13 cellular contexts compared by ENCODE assay signal in genomic region chr3:11554236-11554610, GRCh38.
DNase-seq lines count a peak whose midpoint lies in the region; ATAC-seq and TF ChIP-seq lines count a peak whose summit lies in the region.
"Had no signal": no experiment of that assay in that cellular context is flagged by ENCODE, and none has a peak within 500 bp of the region (broad histone marks: within the 10 kb centered on the region; RNA-seq: fewer than 3 reads in every experiment).

No MANE protein-coding gene starts in this region.

- no peak overlapping the region for H2AK9ac ChIP-seq in IMR-90 (replicated peaks; ENCODE audit: low read depth, low read length, poor library complexity)

- H2BK15ac ChIP-seq in IMR-90 (ENCODE audit: low read depth, low read length): no peak overlapping the region; the same call in 2 of the 3 replicates

- H3K4me2 ChIP-seq in IMR-90 (ENCODE audit: low read depth, low read length): no peak overlapping the region

- peak overlapping the region; percentile 10 for H2AFZ ChIP-seq in IMR-90 (replicated peaks; ENCODE audit: low read length, poor library complexity)

- WGBS in IMR-90 (ENCODE audit: extremely low coverage in 2 of 2, insufficient read length in 1 of 2), 2 experiments: no CpG with 5 or more reads among the region's 3 CpGs

- H3K4me3 Mint-ChIP-seq in nephron progenitor cell: no peak overlapping the region
- no peak overlapping the region for H3K4me3 Mint-ChIP-seq in activated naive CD8-positive, alpha-beta T cell treated with anti-CD3 and anti-CD28 coated beads, Interleukin-2, amount 50 U/mL, for 24 hours
- H3K4me3 Mint-ChIP-seq: activated CD8-positive, alpha-beta T cell treated with anti-CD3 and anti-CD28 coated beads, Interleukin-2, amount 10 ng/mL, durations not matched to agents 7 days and 5 days; activated T-helper 17 cell treated with anti-CD3 and anti-CD28 coated beads, Interleukin-2, amount 50 U/mL, for 72 hours had no signal

- H3K4me1 Mint-ChIP-seq in nephron progenitor cell: peaks cover 49% of the 10 kb centered on the region
- H3K4me1 Mint-ChIP-seq in activated naive CD8-positive, alpha-beta T cell treated with anti-CD3 and anti-CD28 coated beads, Interleukin-2, amount 50 U/mL, for 24 hours: peaks cover 9% of the 10 kb centered on the region
- H3K4me1 Mint-ChIP-seq: activated T-helper 17 cell treated with anti-CD3 and anti-CD28 coated beads, Interleukin-2, amount 50 U/mL, for 72 hours had no signal

- H3K27me3 ChIP-seq in IMR-90 (ENCODE audit: control insufficient read depth, insufficient read depth, low read length): no peaks in the 10 kb centered on the region
- H3K27me3 ChIP-seq in thoracic aorta (replicated peaks; ENCODE audit: insufficient read depth): no peaks in the 10 kb centered on the region

- no peak overlapping the region for H3K56ac ChIP-seq in IMR-90 (ENCODE audit: extremely low read depth, insufficient read depth, low read length)

- H3K4ac ChIP-seq in IMR-90 (ENCODE audit: low read depth, low read length): peak overlapping the region; percentile 41

- CTCF ChIA-PET in IMR-90 (lab: Yijun Ruan, JAX): interaction anchor here (1.0 kb wide), 1 partner anchor 13 kb away, joined by 3 read pairs; no protein-coding TSS in a partner anchor

- POLR2A ChIA-PET in IMR-90 (lab: Charles Lee; ENCODE audit: unreplicated experiment): no interaction called here

- peak overlapping the region; percentile 70; the same call in 1 of the 2 replicates for H2AK5ac ChIP-seq in IMR-90 (ENCODE audit: low read depth, low read length)

- peak overlapping the region; percentile 10; the same call in 1 of the 2 replicates for H2BK20ac ChIP-seq in IMR-90 (ENCODE audit: low read depth, low read length)

- ATAC-seq in IMR-90 (ENCODE audit: low read depth) (no peak; the same call in 1 of the 2 replicates), thoracic aorta (ENCODE audit: insufficient number of reproducible peaks, low FRiP score, low read depth) (no peak), omental fat pad (ENCODE audit: low FRiP score) (no peak), HG02884 (IDR thresholded peaks at IDR 0.05; ENCODE audit: unreplicated experiment) (no peak)
- ATAC-seq in activated naive CD8-positive, alpha-beta T cell treated with anti-CD3 and anti-CD28 coated beads, Interleukin-2, amount 50 U/mL, for 24 hours: no peak
- ATAC-seq: activated CD8-positive, alpha-beta T cell treated with anti-CD3 and anti-CD28 coated beads, Interleukin-2, amount 10 ng/mL, durations not matched to agents 7 days and 5 days; activated T-helper 17 cell treated with anti-CD3 and anti-CD28 coated beads, Interleukin-2, amount 50 U/mL, for 72 hours had no signal

- no peaks in the 10 kb centered on the region for H3K27me3 Mint-ChIP-seq in nephron progenitor cell (ENCODE audit: low read depth, poor library complexity)
- H3K27me3 Mint-ChIP-seq in activated naive CD8-positive, alpha-beta T cell treated with anti-CD3 and anti-CD28 coated beads, Interleukin-2, amount 50 U/mL, for 24 hours: no peaks in the 10 kb centered on the region
- H3K27me3 Mint-ChIP-seq: activated T-helper 17 cell treated with anti-CD3 and anti-CD28 coated beads, Interleukin-2, amount 50 U/mL, for 72 hours had no signal

- no peaks in the 10 kb centered on the region for H3K9me3 ChIP-seq in IMR-90 (ENCODE audit: control insufficient read depth, insufficient read depth, low read length)
- no peaks in the 10 kb centered on the region for H3K9me3 ChIP-seq in thoracic aorta

- H3K9ac ChIP-seq in IMR-90 (ENCODE audit: low read depth, low read length): no peak overlapping the region

- H3K4me3 ChIP-seq in IMR-90 (ENCODE audit: insufficient read depth, low read depth, low read length) (no peak overlapping the region), thoracic aorta (peak overlapping the region; percentile 9)

- peaks cover 31% of the 10 kb centered on the region for H3K9me1 ChIP-seq in IMR-90 (ENCODE audit: insufficient read depth, low read length)

- DNase-seq in IMR-90: no peak
- DNase-seq in nephron progenitor cell: no peak
- no peak for DNase-seq in thoracic aorta (ENCODE audit: low spot score)
- no peak for DNase-seq in omental fat pad (ENCODE audit: low spot score)
- no peak for DNase-seq in activated naive CD8-positive, alpha-beta T cell treated with anti-CD3 and anti-CD28 coated beads, Interleukin-2, amount 50 U/mL, for 24 hours
- DNase-seq in Ammon's horn (ENCODE audit: low spot score): no peak
- DNase-seq: activated CD8-positive, alpha-beta T cell treated with anti-CD3 and anti-CD28 coated beads, Interleukin-2, amount 10 ng/mL, durations not matched to agents 7 days and 5 days; anterior cingulate cortex; NCI-H1048; WERI-Rb-1 had no signal

- H3K36me3 ChIP-seq in IMR-90 (ENCODE audit: control insufficient read depth, insufficient read depth, low read length): peaks cover 37% of the 10 kb centered on the region
- no peaks in the 10 kb centered on the region for H3K36me3 ChIP-seq in thoracic aorta

- in situ Hi-C loops in IMR-90 (cut with MboI; ENCODE audit: low sequenced_read_pairs): no loop called here

- peak overlapping the region; percentile 14; the same call in 1 of the 2 replicates for H3K23ac ChIP-seq in IMR-90 (ENCODE audit: low read depth, low read length)

- dilution Hi-C loops in IMR-90 (cut with HindIII; ENCODE audit: low sequenced_read_pairs, unreplicated experiment): no loop called here

- H3K18ac ChIP-seq in IMR-90 (ENCODE audit: low read depth, low read length): no peak overlapping the region

- H3K79me1 ChIP-seq in IMR-90 (ENCODE audit: low read depth in 1 of 2, low read length in 2 of 2): peaks cover 28 to 91% of the 10 kb centered on the region in 2 experiments

- 0 out of 2 replicates have a peak overlapping the region, but pooled peaks have one; percentile 26 for H4K91ac ChIP-seq in IMR-90 (ENCODE audit: insufficient read depth, low read depth, low read length)

- no peak overlapping the region for H4K5ac ChIP-seq in IMR-90 (ENCODE audit: low read depth, low read length)

- TF ChIP-seq RAD21 in IMR-90 (IDR thresholded peaks at IDR 0.05; ENCODE audit: low read length): no peak

- 0 out of 2 replicates have a peak overlapping the region, but pooled peaks have one; percentile 23 for H3K14ac ChIP-seq in IMR-90 (replicated peaks; ENCODE audit: low read depth, low read length)

- peak overlapping the region; percentile 13 for H2BK5ac ChIP-seq in IMR-90 (ENCODE audit: low read depth, low read length, poor library complexity, severe bottlenecking)

- peaks cover 32% of the 10 kb centered on the region for H3K9me3 Mint-ChIP-seq in nephron progenitor cell
- H3K9me3 Mint-ChIP-seq in activated naive CD8-positive, alpha-beta T cell treated with anti-CD3 and anti-CD28 coated beads, Interleukin-2, amount 50 U/mL, for 24 hours: peaks cover 4% of the 10 kb centered on the region
- H3K9me3 Mint-ChIP-seq: activated T-helper 17 cell treated with anti-CD3 and anti-CD28 coated beads, Interleukin-2, amount 50 U/mL, for 72 hours had no signal

- no TSS peak for BruUV-seq in IMR-90 (replicated peaks; lab: Mats Ljungman, UMichigan)

- H4K20me1 ChIP-seq in IMR-90 (ENCODE audit: insufficient read depth, low read length): peaks cover 52% of the 10 kb centered on the region

- H3K4me1 ChIP-seq in IMR-90 (ENCODE audit: control insufficient read depth, insufficient read depth, low read length) (peaks cover 27% of the 10 kb centered on the region), thoracic aorta (ENCODE audit: control insufficient read depth in 1 of 2, low read depth in 2 of 2) (peaks cover 50 to 64% of the 10 kb centered on the region in 2 donors)

- peaks cover 64% of the 10 kb centered on the region for H3K36me3 Mint-ChIP-seq in nephron progenitor cell (ENCODE audit: low read depth)
- H3K36me3 Mint-ChIP-seq in activated naive CD8-positive, alpha-beta T cell treated with anti-CD3 and anti-CD28 coated beads, Interleukin-2, amount 50 U/mL, for 24 hours (ENCODE audit: low read depth): peaks cover 27% of the 10 kb centered on the region

- TF ChIP-seq POLR2A in IMR-90 (IDR thresholded peaks at IDR 0.05; ENCODE audit: low read depth, low read length): no peak

- intact Hi-C loops in IMR-90 (cut with micrococcal nuclease): no loop called here

- H3K27ac ChIP-seq in IMR-90 (ENCODE audit: insufficient read depth, low read length): peak overlapping the region; percentile 6; the same call in 1 of the 2 replicates
- H3K27ac ChIP-seq in cingulate gyrus (ENCODE audit: low read depth, low read length): peak overlapping the region; percentile 60
- peak overlapping the region; percentile 75 to 87 for H3K27ac ChIP-seq in thoracic aorta
- H3K27ac ChIP-seq: WERI-Rb-1 had no signal

- peak overlapping the region in 1 of 2 experiments; percentile 42; a peak in 1 of 4 replicates for H4K8ac ChIP-seq in IMR-90 (ENCODE audit: low read depth in 2 of 2, low read length in 2 of 2)

- TF ChIP-seq CTCF in IMR-90 (conservative IDR thresholded peaks at IDR 0.05; ENCODE audit: low read depth, low read length) (no peak), nephron progenitor cell (IDR thresholded peaks at IDR 0.05) (no peak), thoracic aorta (IDR thresholded peaks at IDR 0.05) (no peak), omental fat pad (IDR thresholded peaks at IDR 0.05) (no peak)

- H3K27ac Mint-ChIP-seq in nephron progenitor cell: peak overlapping the region; percentile 61
- H3K27ac Mint-ChIP-seq in activated naive CD8-positive, alpha-beta T cell treated with anti-CD3 and anti-CD28 coated beads, Interleukin-2, amount 50 U/mL, for 24 hours: no peak overlapping the region
- H3K27ac Mint-ChIP-seq: activated CD8-positive, alpha-beta T cell treated with anti-CD3 and anti-CD28 coated beads, Interleukin-2, amount 10 ng/mL, durations not matched to agents 7 days and 5 days; activated T-helper 17 cell treated with anti-CD3 and anti-CD28 coated beads, Interleukin-2, amount 50 U/mL, for 72 hours had no signal

- H2BK120ac ChIP-seq in IMR-90 (ENCODE audit: low read depth, low read length): peak overlapping the region; percentile 30; the same call in 1 of the 2 replicates

TF ChIP-seq in IMR-90, 13 proteins besides CTCF, POLR2A, EP300 and RAD21:
- no peak for TF ChIP-seq MXI1 (IDR thresholded peaks at IDR 0.05; ENCODE audit: borderline replicate concordance, low read depth, low read length)

Comparison
In these comparisons a context has a peak if more than half of its experiments do, and no peak if none do; other contexts are left out.
1. H3K27ac ChIP-seq: peak in every context shown above with its lines; median percentile 81 in thoracic aorta; 60 in cingulate gyrus; 6 in IMR-90.